Comparison of ENCODE assay signal across 9 cellular contexts in the genomic region with DNA sequence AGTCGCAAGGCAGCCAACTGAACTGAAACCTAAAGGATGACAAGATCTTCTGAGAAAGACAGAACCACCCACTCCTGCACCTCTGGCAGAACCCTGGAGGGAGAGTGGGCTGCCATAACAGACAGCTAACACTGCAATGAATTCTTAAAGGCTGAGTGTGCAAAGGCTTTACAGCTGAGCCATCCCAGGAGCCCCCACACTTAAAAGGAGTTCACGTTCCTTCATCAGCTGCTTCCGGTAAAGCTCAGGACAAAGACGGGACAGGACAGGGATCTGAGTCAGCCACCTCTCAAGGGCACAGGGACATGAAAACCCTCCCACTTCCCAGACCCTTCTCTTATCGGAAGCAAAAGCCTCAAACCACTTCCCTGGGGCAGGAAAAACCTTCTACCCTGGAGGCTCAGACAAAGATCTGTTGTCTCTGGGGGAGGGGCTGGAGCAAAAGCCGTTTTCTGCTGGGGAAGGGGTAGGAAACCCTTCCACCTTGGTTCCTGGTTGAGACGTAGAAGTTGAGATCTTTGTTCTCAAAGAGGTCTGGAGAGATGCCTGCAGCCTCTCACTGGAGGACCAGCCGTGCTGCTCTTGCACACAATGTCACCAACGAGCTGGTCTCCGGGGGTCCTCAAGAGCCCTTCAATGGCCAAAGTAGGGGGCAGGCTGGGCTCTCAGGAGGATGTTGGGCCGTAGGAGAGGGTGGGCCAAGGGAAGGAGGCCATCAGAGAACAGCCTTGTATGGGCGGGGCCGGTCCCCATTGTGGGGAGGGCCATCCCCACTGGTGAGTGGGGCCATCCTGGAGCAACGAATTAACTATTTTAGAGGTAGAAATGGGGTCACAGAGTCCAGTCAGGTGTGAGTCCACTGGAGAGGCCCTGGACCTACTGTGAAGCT.
A peak's percentile ranks its signal among the peaks of the same experiment; 100 is the strongest.
DNase-seq lines count a peak whose midpoint lies in the region; ATAC-seq, FAIRE-seq and TF ChIP-seq lines count a peak whose summit lies in the region.
"Had no signal": no experiment of that assay in that cellular context is flagged by ENCODE, and none has a peak within 500 bp of the region (broad histone marks: within the 10 kb centered on the region; RNA-seq: fewer than 3 reads in every experiment).

No MANE protein-coding gene starts in this region.

- no peak for TF ChIP-seq POLR2A in H54 (IDR thresholded peaks at IDR 0.05; ENCODE audit: low read depth, low read length)

- CTCF ChIA-PET in BJ (lab: Yijun Ruan, JAX), result interaction anchor here (0.9 to 4.6 kb wide), 7 partner anchors 9 to 1031 kb away, joined by 3 to 45 read pairs (median 4); no protein-coding TSS in a partner anchor

- H3K36me3 ChIP-seq in BJ (ENCODE audit: control insufficient read depth, insufficient read depth, low read length) (no peaks in the 10 kb centered on the region), adipocyte (ENCODE audit: control insufficient read depth, insufficient read depth, low read length, severe bottlenecking) (no peaks in the 10 kb centered on the region)

- H3K4me3 ChIP-seq in BJ (ENCODE audit: low read depth, low read length) (no peak overlapping the region), adipocyte (ENCODE audit: low read length) (peak overlapping the region; percentile 34)

- POLR2A ChIA-PET in BJ (lab: Charles Lee), result no interaction called here

- TF ChIP-seq CTCF in BJ (IDR thresholded peaks at IDR 0.05; ENCODE audit: insufficient read depth, low read depth, low read length), result no peak

- ATAC-seq in esophagus mucosa, result no peak

- FAIRE-seq in H54 (lab: Jason Lieb, UNC), result peak; percentile 78

- H3K9ac ChIP-seq in adipocyte (ENCODE audit: low read length), result peak overlapping the region; percentile 11

- H3K9me3 ChIP-seq in adipocyte (ENCODE audit: control insufficient read depth, low read length), result peaks cover 7% of the 10 kb centered on the region

- H3K27me3 ChIP-seq in BJ (ENCODE audit: control insufficient read depth, insufficient read depth, low read length) (no peaks in the 10 kb centered on the region), adipocyte (replicated peaks; ENCODE audit: control insufficient read depth, insufficient read depth, low read length) (peaks cover 4% of the 10 kb centered on the region)

- DNase-seq in BJ (ENCODE audit: low read depth) (peak; percentile 63), H54 (ENCODE audit: insufficient read length, low spot score) (peak; percentile 39), adipocyte (ENCODE audit: low read depth) (peak; percentile 71), kidney tubule cell (ENCODE audit: low spot score) (peak; percentile 68), HuH-7.5 (ENCODE audit: low spot score) (no peak), NCI-H2107 treated with DMSO at 0.1 percent for 48 hours (lab: John Stamatoyannopoulos, UW; ENCODE audit: unreplicated experiment) (no peak), NCI-H69 (lab: John Stamatoyannopoulos, UW) (no peak)
- DNase-seq: GOT3 had no signal

- H3K4me1 ChIP-seq in adipocyte (ENCODE audit: control insufficient read depth, insufficient read depth, low read length), result peaks cover 18% of the 10 kb centered on the region

Comparison
In these comparisons a context has a peak if more than half of its experiments do, and no peak if none do; other contexts are left out.
1. DNase-seq: peak in BJ (single experiment), H54 (single experiment), adipocyte (single experiment) and kidney tubule cell (single experiment); none in HuH-7.5 (single experiment), NCI-H2107 treated with DMSO at 0.1 percent for 48 hours (single experiment) and NCI-H69 (single experiment).